8 cellular contexts compared by ENCODE assay signal in genomic region chr12:75480469-75480949, GRCh38. TPM values are rescaled to one million over a fixed set of nuclear protein-coding genes. Genes with fewer than 3 reads are reported as not detected.
DNase-seq lines count a peak whose midpoint lies in the region; ATAC-seq and TF ChIP-seq lines count a peak whose summit lies in the region.

TSS of gene GLIPR1 (plus strand) at chr12:75480755. CDS start at chr12:75480881, 126 bp downstream.

- POLR2A ChIA-PET in activated CD4-positive, alpha-beta memory T cell treated with anti-CD3 and anti-CD28 coated beads, Interleukin-2, amount 10 ng/mL, durations not matched to agents 7 days and 5 days (lab: Charles Lee), result interaction anchor here (0.7 to 4.2 kb wide), 24 partner anchors 9 to 1078 kb away, joined by 3 to 26 read pairs (median 4); partner anchors contain the start of genes GLIPR1L1, GLIPR1L2, KRR1 and NAP1L1

- peaks cover 71% of the 10 kb centered on the region for H3K4me1 Mint-ChIP-seq in activated CD4-positive, alpha-beta memory T cell treated with anti-CD3 and anti-CD28 coated beads, Interleukin-2, amount 10 ng/mL, durations not matched to agents 7 days and 5 days

- CTCF ChIA-PET in activated CD4-positive, alpha-beta memory T cell treated with anti-CD3 and anti-CD28 coated beads, Interleukin-2, amount 10 ng/mL, durations not matched to agents 7 days and 5 days (lab: Charles Lee), result interaction anchor here (0.7 to 4.4 kb wide), 11 partner anchors 23 to 556 kb away, joined by 3 to 29 read pairs (median 3); partner anchors contain the start of genes GLIPR1L1, GLIPR1L2, KRR1 and PHLDA1

- peak within 1 kb of the TSS; percentile 98 for H3K27ac Mint-ChIP-seq in activated CD4-positive, alpha-beta memory T cell treated with anti-CD3 and anti-CD28 coated beads, Interleukin-2, amount 10 ng/mL, durations not matched to agents 7 days and 5 days

- peak; percentile 80 for DNase-seq in GM12864 (ENCODE audit: low read depth)
- DNase-seq in NCI-H226, result peak; percentile 92
- peak; percentile 81 for DNase-seq in activated CD4-positive, alpha-beta memory T cell treated with anti-CD3 and anti-CD28 coated beads, Interleukin-2, amount 10 ng/mL, durations not matched to agents 7 days and 5 days
- DNase-seq in effector CD4-positive, alpha-beta T cell, result peak; percentile 60
- DNase-seq in middle frontal gyrus (ENCODE audit: extremely low spot score, low spot score), result peak; percentile 50
- DNase-seq in stimulated activated CD8-positive, alpha-beta memory T cell treated with anti-CD3 and anti-CD28 coated beads, Interleukin-2, amount 100 ng/mL, for 48 hours (ENCODE audit: low read depth in 2 of 2), result peak; percentile 55 to 66
- DNase-seq in NCI-H526 treated with DMSO at 0.1 percent for 48 hours (lab: John Stamatoyannopoulos, UW), result no peak

- peak; percentile 89 for ATAC-seq in HG02642 (IDR thresholded peaks at IDR 0.05; ENCODE audit: poor library complexity, unreplicated experiment)

- peaks cover 27% of the 10 kb centered on the region for H3K36me3 Mint-ChIP-seq in activated CD4-positive, alpha-beta memory T cell treated with anti-CD3 and anti-CD28 coated beads, Interleukin-2, amount 10 ng/mL, durations not matched to agents 7 days and 5 days (ENCODE audit: low read depth)

- TF ChIP-seq CTCF in GM12864 (IDR thresholded peaks at IDR 0.05; ENCODE audit: low read depth, low read length, missing control alignments), result no peak

- peak within 1 kb of the TSS; percentile 63 for H3K4me3 ChIP-seq in GM12864 (ENCODE audit: low read depth, low read length)

- H3K4me3 Mint-ChIP-seq in activated CD4-positive, alpha-beta memory T cell treated with anti-CD3 and anti-CD28 coated beads, Interleukin-2, amount 10 ng/mL, durations not matched to agents 7 days and 5 days, result peak within 1 kb of the TSS; percentile 87

- H3K9me3 Mint-ChIP-seq in activated CD4-positive, alpha-beta memory T cell treated with anti-CD3 and anti-CD28 coated beads, Interleukin-2, amount 10 ng/mL, durations not matched to agents 7 days and 5 days, result no peaks in the 10 kb centered on the region

- H3K27me3 Mint-ChIP-seq in activated CD4-positive, alpha-beta memory T cell treated with anti-CD3 and anti-CD28 coated beads, Interleukin-2, amount 10 ng/mL, durations not matched to agents 7 days and 5 days, result peaks cover 2% of the 10 kb centered on the region

RNA-seq across cellular contexts. Expression of gene GLIPR1, which starts in this region (rescaled TPM):
- total RNA-seq in activated CD4-positive, alpha-beta memory T cell treated with anti-CD3 and anti-CD28 coated beads, Interleukin-2, amount 10 ng/mL, durations not matched to agents 7 days and 5 days, result 10 to 100 TPM; 52.3 to 54.7 TPM
